ENCODE assay signal across 8 cellular contexts in genomic region chr19:7069904-7070226, GRCh38. TPM values are rescaled to one million over a fixed set of nuclear protein-coding genes. Genes with fewer than 3 reads are reported as not detected.
DNase-seq lines count a peak whose midpoint lies in the region; TF ChIP-seq lines count a peak whose summit lies in the region.

No MANE protein-coding gene starts in this region.

- no peaks in the 10 kb centered on the region for H3K27me3 Mint-ChIP-seq in mesothelial cell of epicardium (ENCODE audit: low read depth)

- no peak for TF ChIP-seq CTCF in GM06990 (IDR thresholded peaks at IDR 0.05; ENCODE audit: insufficient read depth, low read length, poor library complexity, severe bottlenecking)
- no peak for TF ChIP-seq CTCF in cardiac fibroblast (IDR thresholded peaks at IDR 0.05; ENCODE audit: low read depth, low read length)
- no peak for TF ChIP-seq CTCF in mesothelial cell of epicardium (IDR thresholded peaks at IDR 0.05; ENCODE audit: unreplicated experiment)

- peak overlapping the region; percentile 98 for H3K4me3 Mint-ChIP-seq in mesothelial cell of epicardium

- peaks cover 9% of the 10 kb centered on the region; the same call in 1 of the 2 replicates for H3K9me3 ChIP-seq in HUES6 (ENCODE audit: control insufficient read depth, insufficient read depth, low read depth, low read length)

- H3K36me3 Mint-ChIP-seq in mesothelial cell of epicardium, result peaks cover 22% of the 10 kb centered on the region

- peaks cover 13% of the 10 kb centered on the region for H3K9me3 Mint-ChIP-seq in mesothelial cell of epicardium

- peak overlapping the region; percentile 88 for H3K4me3 ChIP-seq in GM06990 (replicated peaks; ENCODE audit: low read depth, low read length)
- H3K4me3 ChIP-seq in HUES6 (ENCODE audit: low read depth, low read length), result peak overlapping the region; percentile 100
- H3K4me3 ChIP-seq in cardiac fibroblast (replicated peaks in 1 of 2; ENCODE audit: low read depth in 2 of 2, low read length in 2 of 2), result peak overlapping the region; percentile 96 to 98

- H3K27me3 ChIP-seq in GM06990 (replicated peaks; ENCODE audit: control insufficient read depth, insufficient read depth, low read length) (no peaks in the 10 kb centered on the region), HUES6 (ENCODE audit: control insufficient read depth, insufficient read depth, low read length) (no peaks in the 10 kb centered on the region)

- peaks cover 9% of the 10 kb centered on the region for H3K4me1 Mint-ChIP-seq in mesothelial cell of epicardium

- DNase-seq in GM06990 (ENCODE audit: extremely low read depth, insufficient read length) (no peak), cardiac fibroblast (ENCODE audit: low read depth in 2 of 2) (peak in 1 of 2 donors; percentile 9), mesothelial cell of epicardium (ENCODE audit: low spot score in 2 of 2, unreplicated experiment in 2 of 2) (no peak), NOMO-1 treated with DMSO at 0.1 percent for 48 hours (lab: John Stamatoyannopoulos, UW; ENCODE audit: unreplicated experiment) (no peak), iPS-NIHi11 (ENCODE audit: low spot score) (no peak), superior temporal gyrus (ENCODE audit: extremely low spot score) (no peak)
- no peak for DNase-seq in activated CD4-positive, alpha-beta T cell treated with anti-CD3 and anti-CD28 coated beads for 4 hours

- peaks cover 12% of the 10 kb centered on the region for H3K36me3 ChIP-seq in GM06990 (ENCODE audit: control insufficient read depth, insufficient read depth, low read length)
- peaks cover 29% of the 10 kb centered on the region for H3K36me3 ChIP-seq in HUES6 (ENCODE audit: control insufficient read depth, insufficient read depth, low read length)

- H3K4me1 ChIP-seq in HUES6 (ENCODE audit: control insufficient read depth, insufficient read depth, low read length), result no peaks in the 10 kb centered on the region

- peak overlapping the region; percentile 61 for H3K27ac Mint-ChIP-seq in mesothelial cell of epicardium

- H3K27ac ChIP-seq in HUES6 (ENCODE audit: low read depth, low read length), result peak overlapping the region; percentile 87

- peak overlapping the region; percentile 87 for H3K9ac ChIP-seq in HUES6 (ENCODE audit: low read length)

RNA-seq across cellular contexts. Expression of gene ZNF557, which starts 0.4 kb away (rescaled TPM):
- total RNA-seq in mesothelial cell of epicardium, result 15.0 to 16.4 TPM (median 16.3 TPM) in 3 replicates

RNA-seq across cellular contexts. Expression of gene MBD3L3, which starts 11.4 kb away (rescaled TPM):
- total RNA-seq in mesothelial cell of epicardium, result not detected in 3 replicates

RNA-seq across cellular contexts. Expression of gene MBD3L2, which starts 20.7 kb away (rescaled TPM):
- not detected in 3 replicates for total RNA-seq in mesothelial cell of epicardium

RNA-seq across cellular contexts. Expression of gene MBD3L4, which starts 29.9 kb away (rescaled TPM):
- not detected in 3 replicates for total RNA-seq in mesothelial cell of epicardium

RNA-seq across cellular contexts. Expression of gene MBD3L5, which starts 39.5 kb away (rescaled TPM):
- total RNA-seq in mesothelial cell of epicardium, result not detected in 3 replicates
